In the genomic region with DNA sequence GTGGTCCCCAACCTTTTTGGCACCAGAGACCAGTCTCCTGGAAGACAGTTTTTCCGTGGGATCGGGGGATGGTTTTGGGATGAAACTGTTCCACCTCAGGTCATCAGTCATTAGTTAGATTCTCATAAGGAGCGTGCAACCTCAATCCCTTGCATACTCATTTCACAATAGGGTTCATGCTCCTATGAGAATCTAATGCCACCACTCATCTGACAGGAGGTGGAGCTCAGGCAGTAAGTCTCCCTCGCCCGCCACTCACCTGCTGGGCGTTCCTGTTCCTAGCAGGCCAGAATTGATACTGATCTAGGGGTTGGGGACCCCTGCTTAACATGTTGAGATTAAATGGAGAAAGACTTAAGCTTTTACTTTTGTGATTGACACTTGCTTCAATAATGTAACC, we compare ENCODE assay signal across 20 cellular contexts. TPM values are rescaled to one million over a fixed set of nuclear protein-coding genes. Genes with fewer than 3 reads are reported as not detected.
DNase-seq lines count a peak whose midpoint lies in the region; ATAC-seq, FAIRE-seq and TF ChIP-seq lines count a peak whose summit lies in the region.
"Had no signal": no experiment of that assay in that cellular context is flagged by ENCODE, and none has a peak within 500 bp of the region (broad histone marks: within the 10 kb centered on the region; RNA-seq: fewer than 3 reads in every experiment).

No MANE protein-coding gene starts in this region.

- H4K20me1 ChIP-seq in PC-3 (ENCODE audit: low read length) (peaks cover 12% of the 10 kb centered on the region; the same call in 1 of the 2 replicates), smooth muscle cell (ENCODE audit: low read depth) (no peaks in the 10 kb centered on the region)

- H3K9ac ChIP-seq in PC-3 (ENCODE audit: low read length) = no peak overlapping the region
- H3K9ac ChIP-seq in smooth muscle cell (ENCODE audit: low read depth) = no peak overlapping the region

- H3K27me3 ChIP-seq in PC-3 (ENCODE audit: low read length) = no peaks in the 10 kb centered on the region
- no peaks in the 10 kb centered on the region for H3K27me3 ChIP-seq in smooth muscle cell (ENCODE audit: low read depth)
- H3K27me3 ChIP-seq: testis had no signal

- CTCF ChIA-PET in PC-3 (lab: Charles Lee) = interaction anchor here (0.5 kb wide), 1 partner anchor 68 kb away, joined by 3 read pairs; no protein-coding TSS in a partner anchor

- H3K79me2 ChIP-seq in PC-3 (ENCODE audit: low read length) (peaks cover 33% of the 10 kb centered on the region), smooth muscle cell (ENCODE audit: low read depth) (no peaks in the 10 kb centered on the region)

- H3K27ac Mint-ChIP-seq in central memory CD8-positive, alpha-beta T cell (ENCODE audit: low read depth) = peak overlapping the region; percentile 14

- no peak overlapping the region for H3K4me3 Mint-ChIP-seq in central memory CD8-positive, alpha-beta T cell
- H3K4me3 Mint-ChIP-seq: neural crest cell, WTC11 had no signal

- H3K4me1 Mint-ChIP-seq in central memory CD8-positive, alpha-beta T cell = peaks cover 17% of the 10 kb centered on the region

- H3K4me3 ChIP-seq in PC-3 (ENCODE audit: low read length) (no peak overlapping the region), smooth muscle cell (no peak overlapping the region)
- H3K4me3 ChIP-seq: lower lobe of right lung, testis had no signal

- no peak for TF ChIP-seq CTCF in PC-3 (conservative IDR thresholded peaks at IDR 0.05; ENCODE audit: low read depth, low read length)
- no peak for TF ChIP-seq CTCF in smooth muscle cell (IDR thresholded peaks at IDR 0.05; ENCODE audit: borderline replicate concordance, insufficient read depth, poor library complexity, severe bottlenecking)

- FAIRE-seq in GM12892 (lab: Jason Lieb, UNC) = peak; percentile 36
- FAIRE-seq: endometrium, frontal cortex had no signal

- POLR2A ChIA-PET in PC-3 (lab: Charles Lee; ENCODE audit: unreplicated experiment) = interaction anchor here (0.6 to 0.8 kb wide), 3 partner anchors 10 to 1741 kb away, joined by 4 to 7 read pairs (median 4); a partner anchor contains a TSS

- TF ChIP-seq POLR2A in GM12892 (IDR thresholded peaks at IDR 0.05; ENCODE audit: low read depth, low read length) = no peak

- H3K36me3 ChIP-seq in PC-3 (ENCODE audit: low read depth, low read length) = peaks cover 56% of the 10 kb centered on the region
- H3K36me3 ChIP-seq in smooth muscle cell (ENCODE audit: low read depth) = peaks cover 14% of the 10 kb centered on the region

- H3K9me3 ChIP-seq in PC-3 (ENCODE audit: low read length) (no peaks in the 10 kb centered on the region), smooth muscle cell (replicated peaks; ENCODE audit: low read depth) (no peaks in the 10 kb centered on the region)
- H3K9me3 ChIP-seq: lower lobe of right lung, testis had no signal

- no TSS peak for BruUV-seq in PC-3 (replicated peaks; lab: Mats Ljungman, UMichigan)

- H3K9me2 ChIP-seq in PC-3 (replicated peaks; ENCODE audit: low read length) = no peaks in the 10 kb centered on the region

- H3K27ac ChIP-seq in PC-3 (ENCODE audit: low read length) = peak overlapping the region; percentile 22; the same call in 1 of the 2 replicates
- H3K27ac ChIP-seq in smooth muscle cell (ENCODE audit: low read depth) = peak overlapping the region; percentile 72
- H3K27ac ChIP-seq: lower lobe of right lung, testis had no signal

- H3K4me2 ChIP-seq in PC-3 (ENCODE audit: low read length) = peak overlapping the region; percentile 41
- H3K4me2 ChIP-seq in smooth muscle cell = no peak overlapping the region

- peaks cover 44% of the 10 kb centered on the region for H3K36me3 Mint-ChIP-seq in central memory CD8-positive, alpha-beta T cell (ENCODE audit: insufficient read depth)

- H3K9me3 Mint-ChIP-seq in central memory CD8-positive, alpha-beta T cell = no peaks in the 10 kb centered on the region
- H3K9me3 Mint-ChIP-seq: neural crest cell, WTC11 had no signal

- H3K27me3 Mint-ChIP-seq in central memory CD8-positive, alpha-beta T cell = no peaks in the 10 kb centered on the region

- intact Hi-C loops in PC-3 (cut with micrococcal nuclease) = loop anchor here (10.0 kb wide), 1 partner anchor 513 kb away; no protein-coding TSS in a partner anchor

- ATAC-seq in PC-3 = no peak
- ATAC-seq in central memory CD8-positive, alpha-beta T cell (replicated peaks; ENCODE audit: extremely low read depth, poor library complexity, severe bottlenecking) = no peak
- ATAC-seq: lower lobe of right lung, WTC11 had no signal

- H3K4me1 ChIP-seq in PC-3 (ENCODE audit: insufficient read depth, low read length) = peaks cover 82% of the 10 kb centered on the region
- peaks cover 3% of the 10 kb centered on the region for H3K4me1 ChIP-seq in smooth muscle cell (ENCODE audit: low read depth)

- no peak overlapping the region for H2AFZ ChIP-seq in PC-3 (ENCODE audit: low read length)
- H2AFZ ChIP-seq in smooth muscle cell (ENCODE audit: low read depth) = no peak overlapping the region

- DNase-seq in GM12892 (ENCODE audit: insufficient read length) (no peak), PC-3 (no peak), smooth muscle cell (lab: John Stamatoyannopoulos, UW; ENCODE audit: unreplicated experiment) (no peak), middle frontal gyrus (ENCODE audit: extremely low spot score, low spot score) (no peak), HT-29 (ENCODE audit: low spot score) (no peak), NCI-H2029 treated with DMSO at 0.1 percent for 48 hours (lab: John Stamatoyannopoulos, UW) (no peak)
- DNase-seq in central memory CD8-positive, alpha-beta T cell (ENCODE audit: low spot score in 2 of 2) = no peak
- DNase-seq: activated CD8-positive, alpha-beta memory T cell treated with anti-CD3 and anti-CD28 coated beads, Interleukin-2, amount 50 U/mL, for 48 hours; amygdala; C1 segment of cervical spinal cord; DMS79 treated with DMSO at 0.1 percent for 48 hours; lower lobe of right lung; NCI-H1048; NCI-H748 treated with DMSO at 0.1 percent for 48 hours; retina; testis had no signal

- H3F3A ChIP-seq in PC-3 (ENCODE audit: low read length, unreplicated experiment) (peaks cover 11% of the 10 kb centered on the region), smooth muscle cell (ENCODE audit: low read depth) (no peaks in the 10 kb centered on the region)

- WGBS in smooth muscle cell (ENCODE audit: low lambda C conversion rate) = 88% methylated on average over 6 of the region's 6 CpGs

RNA-seq across cellular contexts. Expression of a gene that starts 9.9 kb away (rescaled TPM):
- polyA plus RNA-seq in GM12892 (2012; ENCODE audit: missing spikeins) = 20.7 TPM
- 45.4 and 56.8 TPM in 2 replicates for total RNA-seq in PC-3 (2014; rRNA removed)
- 38.3 and 44.9 TPM in 2 replicates for total RNA-seq in smooth muscle cell
- 7.8 and 20.4 TPM in 2 replicates for polyA plus RNA-seq in smooth muscle cell
- total RNA-seq in HT-29 (2014; rRNA removed; shearing (Covaris generic)) = 4.6 and 7.4 TPM in 2 replicates
